ENCODE assay signal across 8 cellular contexts in genomic region chr10:48456361-48456804, GRCh38.
DNase-seq lines count a peak whose midpoint lies in the region; ATAC-seq and TF ChIP-seq lines count a peak whose summit lies in the region.

No MANE protein-coding gene starts in this region.

- no peaks in the 10 kb centered on the region for H3K9me3 ChIP-seq in Loucy (ENCODE audit: insufficient read depth, low read depth, low read length)
- H3K9me3 ChIP-seq in PC-9 (ENCODE audit: insufficient read depth, low read depth) = no peaks in the 10 kb centered on the region

- H3K27ac ChIP-seq in PC-9 = no peak overlapping the region

- H4K20me1 ChIP-seq in Loucy (ENCODE audit: insufficient read depth, low read length, poor library complexity, severe bottlenecking) (no peaks in the 10 kb centered on the region), PC-9 (ENCODE audit: insufficient read depth) (no peaks in the 10 kb centered on the region)

- BruUV-seq in PC-9 (replicated peaks; lab: Mats Ljungman, UMichigan) = no TSS peak

- peak overlapping the region; percentile 6 for H3K9ac ChIP-seq in Loucy (ENCODE audit: low read depth, low read length, poor library complexity, severe bottlenecking)

- no peaks in the 10 kb centered on the region for H3K79me2 ChIP-seq in Loucy (ENCODE audit: insufficient read depth, low read length)
- no peaks in the 10 kb centered on the region for H3K79me2 ChIP-seq in PC-9 (ENCODE audit: low read depth)

- ATAC-seq in GM19324 (IDR thresholded peaks at IDR 0.05; ENCODE audit: low FRiP score, unreplicated experiment) = no peak

- H3K36me3 ChIP-seq in Loucy (ENCODE audit: insufficient read depth, low read length) (no peaks in the 10 kb centered on the region), PC-9 (ENCODE audit: low read depth) (no peaks in the 10 kb centered on the region)

- peak overlapping the region; percentile 47 for H3K4me2 ChIP-seq in Loucy (ENCODE audit: low read depth, low read length, poor library complexity, severe bottlenecking)
- no peak overlapping the region for H3K4me2 ChIP-seq in PC-9

- TF ChIP-seq CTCF in Loucy (conservative IDR thresholded peaks at IDR 0.05; ENCODE audit: low read length) (no peak), PC-9 (conservative IDR thresholded peaks at IDR 0.05) (no peak)

- DNase-seq in C1 segment of cervical spinal cord (lab: John Stamatoyannopoulos, UW) (peak in 8 of 14 donors; percentile 24 to 70 (median 48)), ecto neural progenitor cell (ENCODE audit: low spot score) (peak; percentile 40), midbrain (lab: John Stamatoyannopoulos, UW) (peak; percentile 17), PC-9 (no peak), AG08395 (ENCODE audit: low spot score) (no peak), HPDE6-E6E7 (ENCODE audit: extremely low spot score) (no peak)

- H3K27me3 ChIP-seq in Loucy (ENCODE audit: insufficient read depth, low read length, poor library complexity, severe bottlenecking) (no peaks in the 10 kb centered on the region), PC-9 (ENCODE audit: insufficient read depth, low read depth) (no peaks in the 10 kb centered on the region)

- H3K9me2 ChIP-seq in Loucy (replicated peaks; ENCODE audit: low read depth, low read length) (no peaks in the 10 kb centered on the region), PC-9 (ENCODE audit: insufficient read depth) (no peaks in the 10 kb centered on the region)

- H3K4me1 ChIP-seq in Loucy (ENCODE audit: insufficient read depth, low read length, poor library complexity, severe bottlenecking) (peaks cover 17% of the 10 kb centered on the region), PC-9 (replicated peaks; ENCODE audit: insufficient read depth) (no peaks in the 10 kb centered on the region)

- H3K4me3 ChIP-seq in Loucy (ENCODE audit: low read length, poor library complexity, severe bottlenecking) (no peak overlapping the region), PC-9 (no peak overlapping the region)

- CTCF ChIA-PET in PC-9 (lab: Charles Lee) = no interaction called here

- no peaks in the 10 kb centered on the region for H3F3A ChIP-seq in Loucy (ENCODE audit: low read depth)
- no peaks in the 10 kb centered on the region for H3F3A ChIP-seq in PC-9 (ENCODE audit: insufficient read depth, low read depth)

- intact Hi-C loops in PC-9 (cut with micrococcal nuclease; ENCODE audit: unreplicated experiment) = no loop called here

- POLR2A ChIA-PET in PC-9 (lab: Charles Lee; ENCODE audit: unreplicated experiment) = no interaction called here

- H2AFZ ChIP-seq in Loucy (ENCODE audit: low read length) (no peak overlapping the region), PC-9 (no peak overlapping the region)

Comparison
In these comparisons a context has a peak if more than half of its experiments do, and no peak if none do; other contexts are left out.
1. DNase-seq: peak in C1 segment of cervical spinal cord (8 of 14), ecto neural progenitor cell (single experiment) and midbrain (single experiment); none in PC-9 (0 of 2), AG08395 (single experiment) and HPDE6-E6E7 (single experiment).